Comparison of ENCODE assay signal across 12 cellular contexts in the genomic region with DNA sequence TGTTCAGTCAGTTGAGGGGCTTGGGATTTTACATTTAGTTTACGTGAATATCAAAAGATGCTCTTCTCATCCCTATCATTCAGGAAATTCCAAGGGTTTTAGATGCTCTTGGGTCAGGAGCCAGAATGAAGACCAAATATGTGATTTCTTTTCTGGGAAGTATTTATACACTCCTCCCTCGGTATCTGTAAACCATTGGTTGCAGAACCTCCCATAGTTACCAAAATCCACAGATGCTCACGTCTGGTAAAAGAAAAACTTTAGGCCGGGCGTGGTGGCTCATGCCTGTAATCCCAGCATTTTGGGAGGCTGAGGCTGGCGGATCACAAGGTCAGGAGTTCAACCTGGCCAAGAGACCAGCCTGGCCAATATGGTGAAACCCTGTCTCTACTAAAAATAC.
A peak's percentile ranks its signal among the peaks of the same experiment; 100 is the strongest.
DNase-seq lines count a peak whose midpoint lies in the region; ATAC-seq, FAIRE-seq and TF ChIP-seq lines count a peak whose summit lies in the region.
"Had no signal": no experiment of that assay in that cellular context is flagged by ENCODE, and none has a peak within 500 bp of the region (broad histone marks: within the 10 kb centered on the region; RNA-seq: fewer than 3 reads in every experiment).

No MANE protein-coding gene starts in this region.

- no peaks in the 10 kb centered on the region for H4K20me1 ChIP-seq in HepG2 (ENCODE audit: insufficient read depth, low read length)
- H4K20me1 ChIP-seq: BLaER1 treated with 17β-estradiol and CSF1 and Interleukin-3, amounts not matched to agents 10 nM and 100 nM had no signal

- no peak overlapping the region for H3K9ac ChIP-seq in HepG2 (ENCODE audit: insufficient read depth, low read depth, low read length)
- H3K9ac ChIP-seq: BLaER1 treated with 17β-estradiol and CSF1 and Interleukin-3, amounts not matched to agents 10 nM and 100 nM had no signal

- POLR2A ChIA-PET in HepG2 (lab: Yijun Ruan, JAX): no interaction called here

- TF ChIP-seq RAD21 in HepG2 (CRISPR knock-in tag; IDR thresholded peaks at IDR 0.05): no peak

- WGBS in esophagus muscularis mucosa: 71% methylated on average over 6 of the region's 6 CpGs
- 38% methylated on average over 6 of the region's 6 CpGs for WGBS in HepG2 (ENCODE audit: low lambda C conversion rate)

- ATAC-seq in HepG2: no peak
- no peak for ATAC-seq in GM18861 (IDR thresholded peaks at IDR 0.05; ENCODE audit: unreplicated experiment)

- peak overlapping the region; percentile 29; the same call in 1 of the 2 replicates for H3K4me2 ChIP-seq in HepG2 (ENCODE audit: low read depth, low read length)

- TF ChIP-seq EP300 in esophagus muscularis mucosa (IDR thresholded peaks at IDR 0.05) (no peak), HepG2 (IDR thresholded peaks at IDR 0.05; ENCODE audit: low read depth in 2 of 2, low read length in 2 of 2) (no peak), HepG2 (CRISPR knock-in tag; IDR thresholded peaks at IDR 0.05; ENCODE audit: borderline replicate concordance) (no peak)

- H3K27me3 ChIP-seq in esophagus muscularis mucosa (peaks cover 0 to 8% (median 0%) of the 10 kb centered on the region in 4 donors), HepG2 (ENCODE audit: control insufficient read depth in 1 of 2, insufficient read depth in 2 of 2, low read length in 2 of 2) (no peaks in the 10 kb centered on the region)
- H3K27me3 ChIP-seq: BLaER1 treated with 17β-estradiol and CSF1 and Interleukin-3, amounts not matched to agents 10 nM and 100 nM had no signal

- H3K27ac ChIP-seq in esophagus muscularis mucosa (replicated peaks in 1 of 4) (peak overlapping the region; percentile 65 to 75 (median 68)), HepG2 (ENCODE audit: extremely low read length, insufficient read depth, low read length) (no peak overlapping the region)
- H3K27ac ChIP-seq: BLaER1 treated with 17β-estradiol and CSF1 and Interleukin-3, amounts not matched to agents 10 nM and 100 nM had no signal

- DNase-seq in GM04503 (ENCODE audit: low read depth) (peak; percentile 88), esophagus muscularis mucosa (ENCODE audit: extremely low spot score) (no peak), HepG2 (ENCODE audit: low spot score) (no peak), stromal cell of bone marrow (ENCODE audit: low read depth) (peak; percentile 51), kidney glomerular epithelial cell (lab: John Stamatoyannopoulos, UW) (no peak), KBM-7 (no peak), GM20000 (ENCODE audit: low spot score) (no peak)
- DNase-seq: caudate nucleus; NCI-H2081; stimulated activated CD8-positive, alpha-beta memory T cell treated with anti-CD3 and anti-CD28 coated beads, Interleukin-4, amount 100 ng/mL, for 48 hours had no signal

- H3K9me3 ChIP-seq in esophagus muscularis mucosa: peaks cover 0 to 4% (median under 1%) of the 10 kb centered on the region in 4 donors
- H3K9me3 ChIP-seq in HepG2 (ENCODE audit: low read length): peaks cover 6% of the 10 kb centered on the region

- CTCF ChIA-PET in HepG2 (lab: Yijun Ruan, JAX; ENCODE audit: low intra/inter-chr PET ratio, low total read pairs): no interaction called here

- in situ Hi-C loops in HepG2 (cut with HindIII; ENCODE audit: extremely low pct_ligation_motif_present, low pct_unique_long_range_greater_than_20kb): no loop called here
- in situ Hi-C loops in KBM-7 (cut with MboI; ENCODE audit: low pct_unique_long_range_greater_than_20kb, low sequenced_read_pairs): no loop called here

- H3K4me1 ChIP-seq in esophagus muscularis mucosa: peaks cover 0 to 17% (median 5%) of the 10 kb centered on the region in 4 donors
- peaks cover 20% of the 10 kb centered on the region for H3K4me1 ChIP-seq in HepG2 (ENCODE audit: insufficient read depth, low read length)

- intact Hi-C loops in esophagus muscularis mucosa (cut with DNase I) (no loop called here), HepG2 (cut with micrococcal nuclease; ENCODE audit: unreplicated experiment) (no loop called here)

- no peak for TF ChIP-seq POLR2A in esophagus muscularis mucosa (IDR thresholded peaks at IDR 0.05; ENCODE audit: low read depth)
- TF ChIP-seq POLR2A in HepG2 (IDR thresholded peaks at IDR 0.05; ENCODE audit: insufficient read depth in 1 of 2, low read depth in 2 of 2, low read length in 2 of 2): no peak

- H3K36me3 ChIP-seq in esophagus muscularis mucosa: no peaks in the 10 kb centered on the region
- H3K36me3 ChIP-seq in HepG2 (replicated peaks in 1 of 2; ENCODE audit: control insufficient read depth in 1 of 2, insufficient read depth in 2 of 2, low read length in 2 of 2): no peaks in the 10 kb centered on the region

- no peak overlapping the region for H3K4me3 ChIP-seq in esophagus muscularis mucosa
- H3K4me3 ChIP-seq in HepG2 (replicated peaks in 1 of 3; ENCODE audit: insufficient read depth in 1 of 3, low read depth in 2 of 3, low read length in 3 of 3): no peak overlapping the region
- H3K4me3 ChIP-seq: BLaER1 treated with 17β-estradiol and CSF1 and Interleukin-3, amounts not matched to agents 10 nM and 100 nM had no signal

- no TSS peak for BruUV-seq in HepG2 (replicated peaks; lab: Mats Ljungman, UMichigan)

- H2AFZ ChIP-seq in HepG2 (ENCODE audit: low read length): no peak overlapping the region

- TF ChIP-seq CTCF in esophagus muscularis mucosa (IDR thresholded peaks at IDR 0.05) (no peak), HepG2 (CRISPR knock-in tag; IDR thresholded peaks at IDR 0.05) (no peak), GM20000 (IDR thresholded peaks at IDR 0.05; ENCODE audit: extremely low read depth, missing control alignments) (no peak)

- FAIRE-seq in HepG2 (lab: Jason Lieb, UNC): no peak

- H3K79me2 ChIP-seq in HepG2 (ENCODE audit: insufficient read depth, low read length): no peaks in the 10 kb centered on the region

TF ChIP-seq in HepG2, 621 proteins besides CTCF, POLR2A, EP300 and RAD21:
- TF ChIP-seq ZNF615 (CRISPR knock-in tag; IDR thresholded peaks at IDR 0.05; ENCODE audit: borderline replicate concordance) (no peak), NPAS2 (CRISPR knock-in tag; IDR thresholded peaks at IDR 0.05; ENCODE audit: borderline replicate concordance) (no peak), ZIK1 (CRISPR knock-in tag; IDR thresholded peaks at IDR 0.05; ENCODE audit: borderline replicate concordance, low read depth) (no peak), ZSCAN30 (CRISPR knock-in tag; IDR thresholded peaks at IDR 0.05) (no peak), HMGA1 (CRISPR knock-in tag; conservative IDR thresholded peaks at IDR 0.05) (no peak), ZFP90 (CRISPR knock-in tag; IDR thresholded peaks at IDR 0.05; ENCODE audit: borderline replicate concordance) (no peak)
- TF ChIP-seq, protein P1, sequence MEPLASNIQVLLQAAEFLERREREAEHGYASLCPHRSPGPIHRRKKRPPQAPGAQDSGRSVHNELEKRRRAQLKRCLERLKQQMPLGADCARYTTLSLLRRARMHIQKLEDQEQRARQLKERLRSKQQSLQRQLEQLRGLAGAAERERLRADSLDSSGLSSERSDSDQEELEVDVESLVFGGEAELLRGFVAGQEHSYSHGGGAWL (CRISPR knock-in tag; IDR thresholded peaks at IDR 0.05): no peak
TF ChIP-seq in HepG2: peak in this region for 0.

Comparison
In these comparisons a context has a peak if more than half of its experiments do, and no peak if none do; other contexts are left out.
1. DNase-seq: peak in GM04503 (single experiment) and stromal cell of bone marrow (single experiment); none in esophagus muscularis mucosa (single experiment), HepG2 (single experiment), kidney glomerular epithelial cell (single experiment), KBM-7 (single experiment) and GM20000 (single experiment).